ENCODE assay signal across 11 cellular contexts in the genomic region with DNA sequence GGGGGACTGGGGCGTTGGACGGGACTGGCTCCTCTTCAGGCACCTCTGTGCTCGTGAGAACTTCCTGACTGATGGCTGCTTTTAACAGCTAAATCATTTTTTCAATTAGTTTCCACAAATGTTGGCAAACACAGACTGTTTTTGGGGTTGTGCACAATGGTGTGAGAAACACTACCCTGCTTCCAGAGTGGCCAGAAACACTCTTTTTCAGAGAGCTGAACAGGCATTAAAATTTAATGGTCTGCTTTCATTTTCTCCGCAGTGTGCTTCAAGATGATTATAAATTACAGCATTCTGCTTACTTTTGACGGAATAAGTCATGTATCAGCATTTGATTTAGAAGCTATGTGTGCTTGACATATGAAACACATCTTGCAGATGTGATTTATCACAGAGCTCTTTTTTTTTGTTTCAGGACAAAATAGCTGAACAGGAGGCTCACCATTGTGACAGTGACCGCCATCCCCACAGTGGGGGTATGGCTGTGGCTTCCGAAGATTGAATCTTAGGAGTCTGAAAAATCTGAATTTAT.
A peak's percentile ranks its signal among the peaks of the same experiment; 100 is the strongest.
DNase-seq lines count a peak whose midpoint lies in the region; ATAC-seq and TF ChIP-seq lines count a peak whose summit lies in the region.
"Had no signal": no experiment of that assay in that cellular context is flagged by ENCODE, and none has a peak within 500 bp of the region (broad histone marks: within the 10 kb centered on the region; RNA-seq: fewer than 3 reads in every experiment).

No MANE protein-coding gene starts in this region.

- H3K36me3 ChIP-seq in SK-N-SH (replicated peaks in 1 of 2; ENCODE audit: control insufficient read depth in 1 of 2, insufficient read depth in 2 of 2, low read length in 1 of 2) (no peaks in the 10 kb centered on the region), thoracic aorta (no peaks in the 10 kb centered on the region)
- H3K36me3 ChIP-seq: transverse colon had no signal

- H3K9me2 ChIP-seq in SK-N-SH: no peaks in the 10 kb centered on the region

- no peaks in the 10 kb centered on the region for H3K36me3 Mint-ChIP-seq in memory B cell

- H3K9me3 Mint-ChIP-seq in memory B cell: no peaks in the 10 kb centered on the region
- H3K9me3 Mint-ChIP-seq: activated CD4-positive, alpha-beta memory T cell treated with anti-CD3 and anti-CD28 coated beads, Interleukin-2, amount 10 ng/mL, durations not matched to agents 7 days and 5 days had no signal

- peaks cover 8% of the 10 kb centered on the region for H3F3A ChIP-seq in SK-N-SH (replicated peaks; ENCODE audit: insufficient read depth)

- peak overlapping the region; percentile 82 for H2AFZ ChIP-seq in SK-N-SH (ENCODE audit: low read depth)

- H3K4me2 ChIP-seq in SK-N-SH: peak overlapping the region; percentile 61

- WGBS in SK-N-SH (ENCODE audit: low lambda C conversion rate): 59% methylated on average over 7 of the region's 7 CpGs

- intact Hi-C loops in sciatic nerve (cut with DNase I): no loop called here

- H3K4me3 Mint-ChIP-seq in memory B cell: peak overlapping the region; percentile 81
- H3K4me3 Mint-ChIP-seq: activated CD4-positive, alpha-beta memory T cell treated with anti-CD3 and anti-CD28 coated beads, Interleukin-2, amount 10 ng/mL, durations not matched to agents 7 days and 5 days had no signal

- H3K4me3 ChIP-seq in SK-N-SH (ENCODE audit: low read depth in 2 of 2, low read length in 1 of 2) (peak overlapping the region; percentile 37), thoracic aorta (peak overlapping the region; percentile 49)

- H3K4me1 Mint-ChIP-seq in memory B cell: peaks cover 8% of the 10 kb centered on the region
- H3K4me1 Mint-ChIP-seq: activated CD4-positive, alpha-beta memory T cell treated with anti-CD3 and anti-CD28 coated beads, Interleukin-2, amount 10 ng/mL, durations not matched to agents 7 days and 5 days had no signal

- H3K9ac ChIP-seq in SK-N-SH: no peak overlapping the region

- CTCF ChIA-PET in SK-N-SH (lab: Yijun Ruan, JAX): interaction anchor here (1.1 to 1.9 kb wide), 3 partner anchors 14 to 125 kb away, joined by 3 to 6 read pairs (median 4); no protein-coding TSS in a partner anchor

- ATAC-seq in SK-N-SH treated with all-trans-retinoic acid at 6 μM for 48 hours: no peak
- no peak for ATAC-seq in memory B cell (ENCODE audit: low read depth)
- ATAC-seq in thoracic aorta (ENCODE audit: insufficient number of reproducible peaks, low FRiP score, low read depth): no peak
- ATAC-seq in sciatic nerve: no peak

- H3K27ac ChIP-seq in SK-N-SH (ENCODE audit: low read depth in 2 of 2, low read length in 1 of 2) (peak overlapping the region in 1 of 2 experiments; percentile 80; a peak in 2 of 4 replicates), caudate nucleus (ENCODE audit: low read depth, low read length) (peak overlapping the region; percentile 50), thoracic aorta (no peak overlapping the region)
- H3K27ac ChIP-seq: transverse colon had no signal

- H3K27me3 Mint-ChIP-seq in memory B cell: no peaks in the 10 kb centered on the region
- H3K27me3 Mint-ChIP-seq: activated CD4-positive, alpha-beta memory T cell treated with anti-CD3 and anti-CD28 coated beads, Interleukin-2, amount 10 ng/mL, durations not matched to agents 7 days and 5 days had no signal

- POLR2A ChIA-PET in SK-N-SH (lab: Yijun Ruan, JAX): interaction anchor here (0.6 to 3.3 kb wide), 9 partner anchors 9 to 461 kb away, joined by 3 to 14 read pairs (median 4); no protein-coding TSS in a partner anchor

- no peaks in the 10 kb centered on the region for H3K27me3 ChIP-seq in SK-N-SH (ENCODE audit: insufficient read depth)
- no peaks in the 10 kb centered on the region for H3K27me3 ChIP-seq in thoracic aorta (replicated peaks; ENCODE audit: insufficient read depth)
- H3K27me3 ChIP-seq: transverse colon had no signal

- H4K20me1 ChIP-seq in SK-N-SH (ENCODE audit: insufficient read depth): no peaks in the 10 kb centered on the region

- peak overlapping the region; percentile 62 for H3K27ac Mint-ChIP-seq in memory B cell
- H3K27ac Mint-ChIP-seq: activated CD4-positive, alpha-beta memory T cell treated with anti-CD3 and anti-CD28 coated beads, Interleukin-2, amount 10 ng/mL, durations not matched to agents 7 days and 5 days had no signal

- no peak for DNase-seq in SK-N-SH
- DNase-seq in caudate nucleus (lab: John Stamatoyannopoulos, UW): peak in 2 of 61 donors; percentile 26
- DNase-seq in memory B cell (ENCODE audit: low spot score in 2 of 2): no peak
- DNase-seq in thoracic aorta (ENCODE audit: low spot score): no peak
- no peak for DNase-seq in sciatic nerve (ENCODE audit: low spot score)
- no peak for DNase-seq in NCI-H146 (lab: John Stamatoyannopoulos, UW)
- DNase-seq in NCI-H2107 treated with DMSO at 0.1 percent for 48 hours (lab: John Stamatoyannopoulos, UW; ENCODE audit: unreplicated experiment): no peak
- DNase-seq: activated CD4-positive, alpha-beta memory T cell treated with anti-CD3 and anti-CD28 coated beads, Interleukin-2, amount 10 ng/mL, durations not matched to agents 7 days and 5 days; NCI-H1048; transverse colon had no signal

- H3K4me1 ChIP-seq in SK-N-SH (ENCODE audit: control insufficient read depth in 1 of 2, insufficient read depth in 2 of 2, low read depth in 1 of 2, low read length in 1 of 2) (peaks cover 11 to 48% of the 10 kb centered on the region in 2 experiments), thoracic aorta (ENCODE audit: control insufficient read depth in 1 of 2, low read depth in 2 of 2) (peaks cover 0 to 6% of the 10 kb centered on the region in 2 donors)

- TF ChIP-seq CTCF in SK-N-SH (IDR thresholded peaks at IDR 0.05): no peak
- no peak for TF ChIP-seq CTCF in thoracic aorta (IDR thresholded peaks at IDR 0.05)

- no peak for TF ChIP-seq RAD21 in SK-N-SH (IDR thresholded peaks at IDR 0.05; ENCODE audit: low read length)

- no peaks in the 10 kb centered on the region for H3K9me3 ChIP-seq in SK-N-SH
- no peaks in the 10 kb centered on the region for H3K9me3 ChIP-seq in thoracic aorta

- no peak; a peak in 1 of 4 replicates for TF ChIP-seq EP300 in SK-N-SH (IDR thresholded peaks at IDR 0.05; ENCODE audit: borderline replicate concordance in 1 of 2, low read depth in 1 of 2, low read length in 1 of 2)

- no peaks in the 10 kb centered on the region for H3K79me2 ChIP-seq in SK-N-SH (ENCODE audit: insufficient read depth)

TF ChIP-seq in SK-N-SH, 30 proteins besides CTCF, POLR2A, EP300 and RAD21:
- peak; percentile 18 for TF ChIP-seq CHD2 (IDR thresholded peaks at IDR 0.05; ENCODE audit: low read length, partially characterized antibody)
- no peak for TF ChIP-seq RXRA (IDR thresholded peaks at IDR 0.05; ENCODE audit: borderline replicate concordance, low read depth)

TF ChIP-seq in SK-N-SH treated with all-trans-retinoic acid at 6 μM for 48 hours, 23 proteins besides CTCF, POLR2A, EP300 and RAD21:
- TF ChIP-seq, protein P1, sequence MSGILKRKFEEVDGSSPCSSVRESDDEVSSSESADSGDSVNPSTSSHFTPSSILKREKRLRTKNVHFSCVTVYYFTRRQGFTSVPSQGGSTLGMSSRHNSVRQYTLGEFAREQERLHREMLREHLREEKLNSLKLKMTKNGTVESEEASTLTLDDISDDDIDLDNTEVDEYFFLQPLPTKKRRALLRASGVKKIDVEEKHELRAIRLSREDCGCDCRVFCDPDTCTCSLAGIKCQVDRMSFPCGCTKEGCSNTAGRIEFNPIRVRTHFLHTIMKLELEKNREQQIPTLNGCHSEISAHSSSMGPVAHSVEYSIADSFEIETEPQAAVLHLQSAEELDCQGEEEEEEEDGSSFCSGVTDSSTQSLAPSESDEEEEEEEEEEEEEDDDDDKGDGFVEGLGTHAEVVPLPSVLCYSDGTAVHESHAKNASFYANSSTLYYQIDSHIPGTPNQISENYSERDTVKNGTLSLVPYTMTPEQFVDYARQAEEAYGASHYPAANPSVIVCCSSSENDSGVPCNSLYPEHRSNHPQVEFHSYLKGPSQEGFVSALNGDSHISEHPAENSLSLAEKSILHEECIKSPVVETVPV (CRISPR knock-in tag; IDR thresholded peaks at IDR 0.05): no peak
- TF ChIP-seq ARNTL (CRISPR knock-in tag; IDR thresholded peaks at IDR 0.05; ENCODE audit: borderline replicate concordance, low read depth) (no peak), OSR1 (CRISPR knock-in tag; IDR thresholded peaks at IDR 0.05) (no peak), PPARA (CRISPR knock-in tag; IDR thresholded peaks at IDR 0.05; ENCODE audit: borderline replicate concordance) (no peak), TOX (CRISPR knock-in tag; IDR thresholded peaks at IDR 0.05; ENCODE audit: borderline replicate concordance) (no peak), RARB (CRISPR knock-in tag; IDR thresholded peaks at IDR 0.05) (no peak), ZFP3 (CRISPR knock-in tag; IDR thresholded peaks at IDR 0.05) (no peak), CSDC2 (CRISPR knock-in tag; IDR thresholded peaks at IDR 0.05) (no peak)
- TF ChIP-seq, protein P2, sequence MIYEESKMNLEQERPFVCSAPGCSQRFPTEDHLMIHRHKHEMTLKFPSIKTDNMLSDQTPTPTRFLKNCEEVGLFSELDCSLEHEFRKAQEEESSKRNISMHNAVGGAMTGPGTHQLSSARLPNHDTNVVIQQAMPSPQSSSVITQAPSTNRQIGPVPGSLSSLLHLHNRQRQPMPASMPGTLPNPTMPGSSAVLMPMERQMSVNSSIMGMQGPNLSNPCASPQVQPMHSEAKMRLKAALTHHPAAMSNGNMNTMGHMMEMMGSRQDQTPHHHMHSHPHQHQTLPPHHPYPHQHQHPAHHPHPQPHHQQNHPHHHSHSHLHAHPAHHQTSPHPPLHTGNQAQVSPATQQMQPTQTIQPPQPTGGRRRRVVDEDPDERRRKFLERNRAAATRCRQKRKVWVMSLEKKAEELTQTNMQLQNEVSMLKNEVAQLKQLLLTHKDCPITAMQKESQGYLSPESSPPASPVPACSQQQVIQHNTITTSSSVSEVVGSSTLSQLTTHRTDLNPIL (CRISPR knock-in tag; IDR thresholded peaks at IDR 0.05; ENCODE audit: low read depth): no peak
